ENCODE assay signal across 21 cellular contexts in the genomic region with DNA sequence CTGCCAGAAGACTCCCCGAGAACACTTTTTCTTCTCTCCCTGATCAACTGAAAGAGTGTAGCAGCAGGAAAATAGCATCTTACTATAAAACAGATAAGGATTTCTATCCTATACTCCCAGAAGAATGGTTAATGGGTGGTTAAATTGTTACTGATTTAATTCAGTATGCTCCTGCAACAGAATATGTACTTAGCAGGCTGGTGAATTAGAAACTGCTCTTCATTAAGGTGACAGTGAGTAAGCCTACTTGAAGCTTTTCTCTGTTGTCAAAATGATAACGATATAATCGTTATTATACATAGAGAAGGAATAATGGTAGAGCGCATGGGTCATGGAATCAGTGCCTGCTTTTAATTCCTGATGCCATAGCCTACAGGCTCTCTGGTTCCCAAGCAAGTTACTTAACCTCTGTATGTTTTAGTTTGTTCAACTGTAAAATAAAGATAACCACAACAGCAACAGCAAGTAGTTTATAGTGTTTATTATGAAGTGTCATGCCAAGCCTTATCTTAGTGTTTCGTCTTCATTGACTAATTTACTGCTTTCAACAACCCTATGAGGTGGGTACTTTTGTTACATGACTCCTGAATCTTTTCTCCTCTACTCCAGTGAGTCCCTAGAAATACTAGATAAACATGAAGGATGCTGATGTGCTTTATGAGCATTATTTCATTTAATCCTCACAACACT.
DNase-seq lines count a peak whose midpoint lies in the region; ATAC-seq and TF ChIP-seq lines count a peak whose summit lies in the region.
"Had no signal": no experiment of that assay in that cellular context is flagged by ENCODE, and none has a peak within 500 bp of the region (broad histone marks: within the 10 kb centered on the region; RNA-seq: fewer than 3 reads in every experiment).

No MANE protein-coding gene starts in this region.

- 87% methylated on average over 5 of the region's 5 CpGs for whole genome bisulfite sequencing in hepatocyte (ENCODE audit: low lambda C conversion rate, missing lambda C conversion rate)

- no peak for ATAC-seq in GM21360 (IDR thresholded peaks at IDR 0.05; ENCODE audit: unreplicated experiment)
- no peak for ATAC-seq in naive thymus-derived CD8-positive, alpha-beta T cell
- ATAC-seq: Panc1 had no signal

- CTCF ChIA-PET in HEK293 (lab: Yijun Ruan, JAX): no interaction called here

- H3K9me3 Mint-ChIP-seq in naive thymus-derived CD8-positive, alpha-beta T cell: peaks cover 0 to 5% (median 0%) of the 10 kb centered on the region in 9 donors

- H3K9me3 ChIP-seq in BE2C: no peaks in the 10 kb centered on the region
- H3K9me3 ChIP-seq in HEK293 (ENCODE audit: control insufficient read depth, insufficient read depth, low read depth, low read length): no peaks in the 10 kb centered on the region
- no peaks in the 10 kb centered on the region for H3K9me3 ChIP-seq in hepatocyte (ENCODE audit: low read depth)
- H3K9me3 ChIP-seq in colonic mucosa: no peaks in the 10 kb centered on the region
- H3K9me3 ChIP-seq: BLaER1 had no signal

- H3K27me3 ChIP-seq in BE2C (no peaks in the 10 kb centered on the region), hepatocyte (no peaks in the 10 kb centered on the region), colonic mucosa (no peaks in the 10 kb centered on the region)
- H3K27me3 ChIP-seq: BLaER1 had no signal

- no peaks in the 10 kb centered on the region for H3K9me2 ChIP-seq in hepatocyte (replicated peaks; ENCODE audit: insufficient read depth)

- TF ChIP-seq CTCF in BE2C (IDR thresholded peaks at IDR 0.05; ENCODE audit: low read depth, low read length): no peak
- no peak for TF ChIP-seq CTCF in HEK293 (tag by site-specific recombination; IDR thresholded peaks at IDR 0.05)
- no peak for TF ChIP-seq CTCF in hepatocyte (IDR thresholded peaks at IDR 0.05; ENCODE audit: poor library complexity)
- no peak for TF ChIP-seq CTCF in colonic mucosa (IDR thresholded peaks at IDR 0.05)

- H3K4me2 ChIP-seq in hepatocyte: no peak overlapping the region

- no peaks in the 10 kb centered on the region for H4K20me1 ChIP-seq in hepatocyte (ENCODE audit: insufficient read depth, poor library complexity, severe bottlenecking)
- H4K20me1 ChIP-seq: BLaER1 had no signal

- H3K4me1 ChIP-seq in BE2C (peaks cover 15% of the 10 kb centered on the region), HEK293 (ENCODE audit: control insufficient read depth, insufficient read depth, low read length) (peaks cover 12% of the 10 kb centered on the region), hepatocyte (ENCODE audit: insufficient read depth) (no peaks in the 10 kb centered on the region), colonic mucosa (no peaks in the 10 kb centered on the region)

- no peaks in the 10 kb centered on the region for H3K27me3 Mint-ChIP-seq in naive thymus-derived CD8-positive, alpha-beta T cell
- H3K27me3 Mint-ChIP-seq: CD4-positive, alpha-beta T cell had no signal

- DNase-seq in BE2C: peak; percentile 28
- DNase-seq in OCI-M1 (lab: John Stamatoyannopoulos, UW): peak; percentile 53
- no peak for DNase-seq in hepatocyte (ENCODE audit: low spot score)
- DNase-seq in effector CD8-positive, alpha-beta T cell (lab: John Stamatoyannopoulos, UW): no peak
- DNase-seq in colonic mucosa: no peak
- DNase-seq in naive thymus-derived CD8-positive, alpha-beta T cell: no peak
- DNase-seq: CD4-positive, alpha-beta T cell; NCI-H1105 treated with DMSO at 0.1 percent for 48 hours; NCI-H146; NCI-H1930; NCI-H2107; NCI-H446 treated with DMSO at 0.1 percent for 48 hours; NCI-H526; NCI-H82; NK-92 treated with Interleukin-12 subunit alpha and Interleukin-12 subunit beta, amount 100 ng/mL, for 24 hours; SHP77 had no signal

- no peaks in the 10 kb centered on the region for H3K36me3 ChIP-seq in BE2C
- H3K36me3 ChIP-seq in HEK293 (ENCODE audit: control insufficient read depth in 2 of 2, insufficient read depth in 1 of 2, low read length in 2 of 2): no peaks in the 10 kb centered on the region
- H3K36me3 ChIP-seq in hepatocyte (replicated peaks; ENCODE audit: insufficient read depth, low read depth): no peaks in the 10 kb centered on the region
- H3K36me3 ChIP-seq in colonic mucosa: no peaks in the 10 kb centered on the region
- H3K36me3 ChIP-seq: BLaER1 had no signal

- peaks cover 0 to 5% (median 0%) of the 10 kb centered on the region in 3 donors for H3K36me3 Mint-ChIP-seq in naive thymus-derived CD8-positive, alpha-beta T cell

- H3K79me2 ChIP-seq in hepatocyte: no peaks in the 10 kb centered on the region

- intact Hi-C loops in colonic mucosa (cut with DNase I): no loop called here

- H3K4me3 ChIP-seq in BE2C (ENCODE audit: low read depth, low read length): no peak overlapping the region
- no peak overlapping the region for H3K4me3 ChIP-seq in HEK293 (ENCODE audit: low read depth, low read length)
- no peak overlapping the region for H3K4me3 ChIP-seq in hepatocyte
- no peak overlapping the region for H3K4me3 ChIP-seq in colonic mucosa
- H3K4me3 ChIP-seq: BLaER1 had no signal

- H3K4me3 Mint-ChIP-seq in naive thymus-derived CD8-positive, alpha-beta T cell: no peak overlapping the region
- H3K4me3 Mint-ChIP-seq: CD4-positive, alpha-beta T cell had no signal

- peaks cover 0 to 5% (median 3%) of the 10 kb centered on the region in 4 donors for H3K4me1 Mint-ChIP-seq in naive thymus-derived CD8-positive, alpha-beta T cell

- no peak overlapping the region for H2AFZ ChIP-seq in hepatocyte

- H3K27ac ChIP-seq in HEK293 (ENCODE audit: extremely low read depth, low read depth, low read length) (no peak overlapping the region), hepatocyte (peak overlapping the region; percentile 26), colonic mucosa (no peak overlapping the region)
- H3K27ac ChIP-seq: BLaER1, RWPE1 had no signal

- H3K27ac Mint-ChIP-seq in naive thymus-derived CD8-positive, alpha-beta T cell: no peak overlapping the region
- H3K27ac Mint-ChIP-seq: CD4-positive, alpha-beta T cell had no signal

- POLR2A ChIA-PET in HEK293 (lab: Yijun Ruan, JAX): no interaction called here
- POLR2A ChIA-PET in naive thymus-derived CD8-positive, alpha-beta T cell (lab: Charles Lee): no interaction called here

- H3K9ac ChIP-seq in colonic mucosa (ENCODE audit: low read depth in 2 of 2, low read length in 2 of 2): no peak overlapping the region
- H3K9ac ChIP-seq: BLaER1 had no signal

TF ChIP-seq in HEK293, 187 proteins besides CTCF, POLR2A, EP300 and RAD21 (continues in another document):
- TF ChIP-seq ZNF624 (tag by site-specific recombination; IDR thresholded peaks at IDR 0.05) (no peak), ZBTB20 (tag by site-specific recombination; IDR thresholded peaks at IDR 0.05) (no peak), ZNF658 (tag by site-specific recombination; IDR thresholded peaks at IDR 0.05) (no peak), ZFP69B (tag by site-specific recombination; IDR thresholded peaks at IDR 0.05) (no peak), ZNF843 (tag by site-specific recombination; IDR thresholded peaks at IDR 0.05) (peak; percentile 92), ZXDB (tag by site-specific recombination; IDR thresholded peaks at IDR 0.05) (peak; percentile 75; the same call in 1 of the 2 replicates), ZNF449 (tag by site-specific recombination; IDR thresholded peaks at IDR 0.05) (no peak), ZNF138 (tag by site-specific recombination; IDR thresholded peaks at IDR 0.05; ENCODE audit: borderline replicate concordance) (no peak), FEZF1 (tag by site-specific recombination; IDR thresholded peaks at IDR 0.05) (peak; percentile 78), ZNF830 (tag by site-specific recombination; IDR thresholded peaks at IDR 0.05; ENCODE audit: low read depth) (no peak), ZEB2 (tag by site-specific recombination; IDR thresholded peaks at IDR 0.05) (no peak), ZNF157 (tag by site-specific recombination; IDR thresholded peaks at IDR 0.05) (no peak), EGR2 (tag by site-specific recombination; IDR thresholded peaks at IDR 0.05; ENCODE audit: low read depth) (no peak), ZNF433 (tag by site-specific recombination; IDR thresholded peaks at IDR 0.05; ENCODE audit: low read depth) (no peak)
- TF ChIP-seq, protein P1, sequence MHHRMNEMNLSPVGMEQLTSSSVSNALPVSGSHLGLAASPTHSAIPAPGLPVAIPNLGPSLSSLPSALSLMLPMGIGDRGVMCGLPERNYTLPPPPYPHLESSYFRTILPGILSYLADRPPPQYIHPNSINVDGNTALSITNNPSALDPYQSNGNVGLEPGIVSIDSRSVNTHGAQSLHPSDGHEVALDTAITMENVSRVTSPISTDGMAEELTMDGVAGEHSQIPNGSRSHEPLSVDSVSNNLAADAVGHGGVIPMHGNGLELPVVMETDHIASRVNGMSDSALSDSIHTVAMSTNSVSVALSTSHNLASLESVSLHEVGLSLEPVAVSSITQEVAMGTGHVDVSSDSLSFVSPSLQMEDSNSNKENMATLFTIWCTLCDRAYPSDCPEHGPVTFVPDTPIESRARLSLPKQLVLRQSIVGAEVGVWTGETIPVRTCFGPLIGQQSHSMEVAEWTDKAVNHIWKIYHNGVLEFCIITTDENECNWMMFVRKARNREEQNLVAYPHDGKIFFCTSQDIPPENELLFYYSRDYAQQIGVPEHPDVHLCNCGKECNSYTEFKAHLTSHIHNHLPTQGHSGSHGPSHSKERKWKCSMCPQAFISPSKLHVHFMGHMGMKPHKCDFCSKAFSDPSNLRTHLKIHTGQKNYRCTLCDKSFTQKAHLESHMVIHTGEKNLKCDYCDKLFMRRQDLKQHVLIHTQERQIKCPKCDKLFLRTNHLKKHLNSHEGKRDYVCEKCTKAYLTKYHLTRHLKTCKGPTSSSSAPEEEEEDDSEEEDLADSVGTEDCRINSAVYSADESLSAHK (tag by site-specific recombination; IDR thresholded peaks at IDR 0.05): peak; percentile 80

Comparison
In these comparisons a context has a peak if more than half of its experiments do, and no peak if none do; other contexts are left out.
1. DNase-seq: peak in BE2C (single experiment) and OCI-M1 (single experiment); none in hepatocyte (single experiment), effector CD8-positive, alpha-beta T cell (single experiment), colonic mucosa (single experiment) and naive thymus-derived CD8-positive, alpha-beta T cell (0 of 10).